In genomic region chrX:35090801-35091200, GRCh38 we compare ENCODE assay signal across 1 cellular context.
TF ChIP-seq lines count a peak whose summit lies in the region.

No MANE protein-coding gene starts in this region.

TF ChIP-seq in IMR-90, 13 proteins besides CTCF, POLR2A, EP300 and RAD21 (continued from another document):
- TF ChIP-seq BHLHE40 (IDR thresholded peaks at IDR 0.05; ENCODE audit: low read depth, low read length) (peak; percentile 44; the same call in 1 of the 2 replicates), SMC3 (IDR thresholded peaks at IDR 0.05; ENCODE audit: low read depth, low read length) (no peak), MAFK (IDR thresholded peaks at IDR 0.05; ENCODE audit: low read depth, low read length) (no peak), CHD1 (IDR thresholded peaks at IDR 0.05; ENCODE audit: low read depth, low read length) (no peak), NFE2L2 (IDR thresholded peaks at IDR 0.05; ENCODE audit: low read depth, low read length) (no peak), MAZ (IDR thresholded peaks at IDR 0.05; ENCODE audit: borderline replicate concordance, low read depth, low read length) (no peak), MXI1 (IDR thresholded peaks at IDR 0.05; ENCODE audit: borderline replicate concordance, low read depth, low read length) (no peak), RFX5 (IDR thresholded peaks at IDR 0.05; ENCODE audit: low read depth, low read length) (no peak), FOS (IDR thresholded peaks at IDR 0.05; ENCODE audit: low read depth, low read length) (peak; percentile 34; the same call in 1 of the 2 replicates)
- TF ChIP-seq, protein P1, sequence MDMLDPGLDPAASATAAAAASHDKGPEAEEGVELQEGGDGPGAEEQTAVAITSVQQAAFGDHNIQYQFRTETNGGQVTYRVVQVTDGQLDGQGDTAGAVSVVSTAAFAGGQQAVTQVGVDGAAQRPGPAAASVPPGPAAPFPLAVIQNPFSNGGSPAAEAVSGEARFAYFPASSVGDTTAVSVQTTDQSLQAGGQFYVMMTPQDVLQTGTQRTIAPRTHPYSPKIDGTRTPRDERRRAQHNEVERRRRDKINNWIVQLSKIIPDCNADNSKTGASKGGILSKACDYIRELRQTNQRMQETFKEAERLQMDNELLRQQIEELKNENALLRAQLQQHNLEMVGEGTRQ (IDR thresholded peaks at IDR 0.05; ENCODE audit: low read depth, low read length) = no peak
TF ChIP-seq in IMR-90: peak in this region for 2.
